ENCODE assay signal across 15 cellular contexts in the genomic region with DNA sequence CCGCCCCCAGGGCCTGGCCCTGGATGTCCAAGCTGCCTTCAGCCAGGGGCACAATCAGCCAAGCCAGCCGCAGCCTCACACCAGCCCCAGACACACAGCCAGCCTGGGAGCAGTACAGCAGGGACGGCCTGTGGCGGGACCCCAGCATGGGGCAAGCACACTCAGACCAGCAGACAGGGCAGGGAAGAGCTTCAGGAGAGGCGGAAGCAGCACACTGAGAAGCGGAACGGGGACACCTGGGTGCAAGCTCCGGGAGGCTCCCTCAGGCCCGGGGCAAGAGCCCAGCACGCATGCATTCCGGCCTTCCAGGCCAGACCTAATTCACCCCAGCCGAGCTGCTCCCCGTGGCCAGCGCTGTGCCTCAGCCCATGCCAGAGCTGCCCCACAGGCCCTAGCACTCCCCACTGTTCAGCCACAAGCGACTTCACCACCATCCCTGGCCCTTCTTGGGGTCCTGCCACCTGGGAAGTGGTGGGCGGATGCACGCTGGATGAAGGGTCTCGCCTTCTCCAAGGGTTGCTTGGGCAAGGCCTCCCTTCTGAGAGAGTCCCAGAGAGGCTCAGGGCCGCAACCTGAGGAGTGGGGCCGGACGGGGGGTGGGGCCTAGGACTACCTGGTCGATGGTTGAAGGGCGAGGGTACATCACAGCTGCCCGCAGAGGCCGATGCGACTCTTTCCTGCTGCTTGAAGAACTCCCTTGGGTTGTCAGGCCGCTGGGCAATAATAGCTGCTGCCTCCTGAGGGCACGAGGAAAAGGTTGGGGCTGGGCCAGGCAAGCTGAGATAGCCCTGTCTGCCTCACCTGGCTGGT.
"Had no signal": no experiment of that assay in that cellular context is flagged by ENCODE, and none has a peak within 500 bp of the region (broad histone marks: within the 10 kb centered on the region; RNA-seq: fewer than 3 reads in every experiment).

No MANE protein-coding gene starts in this region.

- DNase-seq: activated CD4-positive, alpha-beta T cell treated with anti-CD3 and anti-CD28 coated beads, Interleukin-2, amount 10 ng/mL, durations not matched to agents 24 days and 14 days; activated CD4-positive, CD25-positive, alpha-beta regulatory T cell; activated effector memory CD4-positive, alpha-beta T cell treated with Interleukin-2 at 50 U/mL for 16 hours; activated T-cell treated with anti-CD3 and anti-CD28 coated beads for 4 hours; colonic mucosa; foreskin keratinocyte; head of caudate nucleus; kidney glomerular epithelial cell; left ventricle myocardium superior; natural killer cell; stimulated activated CD4-positive, alpha-beta T cell treated with anti-CD3 and anti-CD28 coated beads, Interleukin-1b, Interleukin-23, amount 100 ng/mL, for 48 hours had no signal

- ATAC-seq: foreskin keratinocyte, left ventricle myocardium superior, natural killer cell had no signal

- H3K36me3 ChIP-seq: colonic mucosa, ovary had no signal

- H3K9me3 ChIP-seq: colonic mucosa, ovary had no signal

- H3K27me3 ChIP-seq: colonic mucosa, foreskin keratinocyte, ovary had no signal

- H3K4me3 Mint-ChIP-seq: activated CD4-positive, alpha-beta T cell treated with anti-CD3 and anti-CD28 coated beads, Interleukin-2, amount 10 ng/mL, durations not matched to agents 24 days and 14 days; activated naive CD4-positive, alpha-beta T cell treated with anti-CD3 and anti-CD28 coated beads, Interleukin-2, amount 50 U/mL, for 24 hours; memory B cell; natural killer cell had no signal

- H3K27me3 Mint-ChIP-seq: activated CD4-positive, alpha-beta T cell treated with anti-CD3 and anti-CD28 coated beads, Interleukin-2, amount 10 ng/mL, durations not matched to agents 24 days and 14 days; activated naive CD4-positive, alpha-beta T cell treated with anti-CD3 and anti-CD28 coated beads, Interleukin-2, amount 50 U/mL, for 24 hours; memory B cell had no signal

- FAIRE-seq: urothelium cell line had no signal

- H3K27ac ChIP-seq: colonic mucosa, foreskin keratinocyte, ovary had no signal

- H3K4me3 ChIP-seq: colonic mucosa, ovary had no signal

- H3K9me3 Mint-ChIP-seq: activated CD4-positive, alpha-beta T cell treated with anti-CD3 and anti-CD28 coated beads, Interleukin-2, amount 10 ng/mL, durations not matched to agents 24 days and 14 days; activated naive CD4-positive, alpha-beta T cell treated with anti-CD3 and anti-CD28 coated beads, Interleukin-2, amount 50 U/mL, for 24 hours; memory B cell; natural killer cell had no signal

- H3K4me1 ChIP-seq: colonic mucosa, foreskin keratinocyte had no signal

- H3K27ac Mint-ChIP-seq: activated CD4-positive, alpha-beta T cell treated with anti-CD3 and anti-CD28 coated beads, Interleukin-2, amount 10 ng/mL, durations not matched to agents 24 days and 14 days; activated naive CD4-positive, alpha-beta T cell treated with anti-CD3 and anti-CD28 coated beads, Interleukin-2, amount 50 U/mL, for 24 hours; memory B cell; natural killer cell had no signal

- H3K36me3 Mint-ChIP-seq: activated naive CD4-positive, alpha-beta T cell treated with anti-CD3 and anti-CD28 coated beads, Interleukin-2, amount 50 U/mL, for 24 hours; memory B cell; natural killer cell had no signal
